1 cellular context compared by ENCODE assay signal in the genomic region with DNA sequence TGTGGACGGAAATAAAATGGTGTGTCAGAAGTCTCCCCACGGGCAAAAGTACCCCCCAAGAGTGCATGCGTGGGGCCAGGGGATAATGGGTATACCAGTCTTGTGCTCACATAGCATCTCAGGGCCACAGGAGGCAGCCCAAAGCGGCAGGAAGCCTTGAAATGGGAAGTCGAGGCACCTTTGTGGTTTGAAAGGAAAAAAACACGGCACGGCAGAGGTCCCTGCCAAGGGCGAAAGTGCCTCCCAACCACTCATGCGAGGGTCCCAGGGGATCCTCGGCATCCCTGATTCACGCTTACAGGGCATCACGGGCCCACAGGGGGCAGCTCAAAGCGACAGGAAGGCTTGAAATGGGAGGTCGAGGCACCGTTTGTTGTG.
TF ChIP-seq lines count a peak whose summit lies in the region.

No MANE protein-coding gene starts in this region.

TF ChIP-seq in HepG2, 621 proteins besides CTCF, POLR2A, EP300 and RAD21 (continued from another document):
- no peak for TF ChIP-seq ZNF646 (CRISPR knock-in tag; IDR thresholded peaks at IDR 0.05)
- TF ChIP-seq MBNL3 (CRISPR knock-in tag; conservative IDR thresholded peaks at IDR 0.05): no peak
- TF ChIP-seq HNRNPH1 (optimal IDR thresholded peaks at IDR 0.05; ENCODE audit: low read depth, low read length): no peak
- no peak for TF ChIP-seq SIX4 (CRISPR knock-in tag; IDR thresholded peaks at IDR 0.05)
- TF ChIP-seq, protein P1, sequence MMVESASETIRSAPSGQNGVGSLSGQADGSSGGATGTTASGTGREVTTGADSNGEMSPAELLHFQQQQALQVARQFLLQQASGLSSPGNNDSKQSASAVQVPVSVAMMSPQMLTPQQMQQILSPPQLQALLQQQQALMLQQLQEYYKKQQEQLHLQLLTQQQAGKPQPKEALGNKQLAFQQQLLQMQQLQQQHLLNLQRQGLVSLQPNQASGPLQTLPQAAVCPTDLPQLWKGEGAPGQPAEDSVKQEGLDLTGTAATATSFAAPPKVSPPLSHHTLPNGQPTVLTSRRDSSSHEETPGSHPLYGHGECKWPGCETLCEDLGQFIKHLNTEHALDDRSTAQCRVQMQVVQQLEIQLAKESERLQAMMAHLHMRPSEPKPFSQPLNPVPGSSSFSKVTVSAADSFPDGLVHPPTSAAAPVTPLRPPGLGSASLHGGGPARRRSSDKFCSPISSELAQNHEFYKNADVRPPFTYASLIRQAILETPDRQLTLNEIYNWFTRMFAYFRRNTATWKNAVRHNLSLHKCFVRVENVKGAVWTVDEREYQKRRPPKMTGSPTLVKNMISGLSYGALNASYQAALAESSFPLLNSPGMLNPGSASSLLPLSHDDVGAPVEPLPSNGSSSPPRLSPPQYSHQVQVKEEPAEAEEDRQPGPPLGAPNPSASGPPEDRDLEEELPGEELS (CRISPR knock-in tag; IDR thresholded peaks at IDR 0.05): no peak
- TF ChIP-seq, protein P2, sequence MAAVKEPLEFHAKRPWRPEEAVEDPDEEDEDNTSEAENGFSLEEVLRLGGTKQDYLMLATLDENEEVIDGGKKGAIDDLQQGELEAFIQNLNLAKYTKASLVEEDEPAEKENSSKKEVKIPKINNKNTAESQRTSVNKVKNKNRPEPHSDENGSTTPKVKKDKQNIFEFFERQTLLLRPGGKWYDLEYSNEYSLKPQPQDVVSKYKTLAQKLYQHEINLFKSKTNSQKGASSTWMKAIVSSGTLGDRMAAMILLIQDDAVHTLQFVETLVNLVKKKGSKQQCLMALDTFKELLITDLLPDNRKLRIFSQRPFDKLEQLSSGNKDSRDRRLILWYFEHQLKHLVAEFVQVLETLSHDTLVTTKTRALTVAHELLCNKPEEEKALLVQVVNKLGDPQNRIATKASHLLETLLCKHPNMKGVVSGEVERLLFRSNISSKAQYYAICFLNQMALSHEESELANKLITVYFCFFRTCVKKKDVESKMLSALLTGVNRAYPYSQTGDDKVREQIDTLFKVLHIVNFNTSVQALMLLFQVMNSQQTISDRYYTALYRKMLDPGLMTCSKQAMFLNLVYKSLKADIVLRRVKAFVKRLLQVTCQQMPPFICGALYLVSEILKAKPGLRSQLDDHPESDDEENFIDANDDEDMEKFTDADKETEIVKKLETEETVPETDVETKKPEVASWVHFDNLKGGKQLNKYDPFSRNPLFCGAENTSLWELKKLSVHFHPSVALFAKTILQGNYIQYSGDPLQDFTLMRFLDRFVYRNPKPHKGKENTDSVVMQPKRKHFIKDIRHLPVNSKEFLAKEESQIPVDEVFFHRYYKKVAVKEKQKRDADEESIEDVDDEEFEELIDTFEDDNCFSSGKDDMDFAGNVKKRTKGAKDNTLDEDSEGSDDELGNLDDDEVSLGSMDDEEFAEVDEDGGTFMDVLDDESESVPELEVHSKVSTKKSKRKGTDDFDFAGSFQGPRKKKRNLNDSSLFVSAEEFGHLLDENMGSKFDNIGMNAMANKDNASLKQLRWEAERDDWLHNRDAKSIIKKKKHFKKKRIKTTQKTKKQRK (IDR thresholded peaks at IDR 0.05; ENCODE audit: low read length): no peak
- no peak for TF ChIP-seq MBD4 (IDR thresholded peaks at IDR 0.05; ENCODE audit: borderline replicate concordance, low read length)
TF ChIP-seq in HepG2: peak in this region for 0.
